Comparison of ENCODE assay signal across 20 cellular contexts in the genomic region with DNA sequence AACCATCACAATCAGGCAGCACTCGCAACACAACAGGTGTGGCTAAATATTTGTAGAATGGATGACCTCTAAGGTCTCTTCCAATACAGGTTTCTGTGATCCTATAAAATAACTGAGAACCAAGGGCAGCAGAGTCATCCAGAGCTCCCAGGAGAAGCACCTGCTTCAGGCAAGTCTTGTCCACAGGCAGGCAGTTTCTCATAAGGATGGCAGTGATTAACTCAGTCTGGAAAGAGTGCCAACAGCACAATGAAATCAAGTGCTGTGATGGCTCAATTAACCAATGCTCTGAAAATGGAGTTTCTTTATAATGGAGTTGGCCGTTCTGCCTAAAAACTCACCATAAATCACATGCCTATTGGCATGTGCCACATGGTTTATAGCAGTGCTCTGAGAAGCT.
"Had no signal": no experiment of that assay in that cellular context is flagged by ENCODE, and none has a peak within 500 bp of the region (broad histone marks: within the 10 kb centered on the region; RNA-seq: fewer than 3 reads in every experiment).

No MANE protein-coding gene starts in this region.

- H3K9me3 ChIP-seq: left ventricle myocardium inferior, mucosa of descending colon, sigmoid colon, spleen, suprapubic skin, thoracic aorta, tibial nerve, upper lobe of left lung, vagina had no signal

- H3K36me3 ChIP-seq: left ventricle myocardium inferior, sigmoid colon, spleen, suprapubic skin, thoracic aorta, upper lobe of left lung, vagina had no signal

- H3K4me3 ChIP-seq: hepatocyte, left ventricle myocardium inferior, mucosa of descending colon, sigmoid colon, spleen, suprapubic skin, thoracic aorta, tibial nerve, upper lobe of left lung, vagina had no signal

- DNase-seq: left ventricle myocardium inferior; midbrain; mucosa of descending colon; naive thymus-derived CD8-positive, alpha-beta T cell; nucleus accumbens; retina; right cardiac atrium; sigmoid colon; small intestine; spleen; stimulated activated CD4-positive, alpha-beta T cell treated with anti-CD3 and anti-CD28 coated beads, Interleukin-4, amount 100 ng/mL, for 24 hours; stimulated activated naive CD4-positive, alpha-beta T cell; upper lobe of left lung had no signal

- H3K27ac ChIP-seq: hepatocyte, left ventricle myocardium inferior, parathyroid adenoma, sigmoid colon, spleen, suprapubic skin, thoracic aorta, tibial nerve, upper lobe of left lung, vagina had no signal

- H3K79me2 ChIP-seq: hepatocyte, parathyroid adenoma had no signal

- H3K4me1 ChIP-seq: left ventricle myocardium inferior, parathyroid adenoma, sigmoid colon, spleen, suprapubic skin, tibial nerve, upper lobe of left lung, vagina had no signal

- H3K4me2 ChIP-seq: hepatocyte had no signal

- H3K9ac ChIP-seq: parathyroid adenoma had no signal

- H2AFZ ChIP-seq: hepatocyte, parathyroid adenoma had no signal

- H3K27me3 ChIP-seq: hepatocyte, sigmoid colon, spleen, suprapubic skin, tibial nerve, upper lobe of left lung, vagina had no signal

- FAIRE-seq: small intestine had no signal

- ATAC-seq: mucosa of descending colon; naive thymus-derived CD8-positive, alpha-beta T cell; right cardiac atrium; stimulated activated effector memory CD8-positive, alpha-beta T cell treated with anti-CD3 and anti-CD28 coated beads, Interleukin-12 subunit alpha, Interleukin-12 subunit beta, amount 100 ng/mL, for 72 hours had no signal
